In the genomic region with DNA sequence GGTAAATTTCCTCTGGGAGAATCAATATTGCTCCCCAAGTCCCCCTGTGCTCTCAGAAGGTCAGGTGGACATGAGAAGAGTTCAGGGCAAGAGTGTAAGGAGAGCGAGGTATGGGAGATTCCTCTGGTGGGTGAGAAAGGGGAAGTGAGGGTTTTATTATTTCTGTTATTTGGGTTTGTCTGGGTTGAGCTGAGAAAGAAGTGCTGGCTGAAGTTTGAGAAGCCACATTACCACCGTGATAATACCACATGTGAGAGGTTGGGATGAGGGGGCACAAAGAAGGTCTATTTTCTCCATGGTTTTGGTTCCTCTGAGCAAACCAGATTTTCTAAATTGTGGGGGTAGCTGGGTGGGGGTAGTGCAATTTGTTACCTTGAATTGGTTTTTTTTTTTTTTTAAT, we compare ENCODE assay signal across 21 cellular contexts.
DNase-seq lines count a peak whose midpoint lies in the region; ATAC-seq lines count a peak whose summit lies in the region.
"Had no signal": no experiment of that assay in that cellular context is flagged by ENCODE, and none has a peak within 500 bp of the region (broad histone marks: within the 10 kb centered on the region; RNA-seq: fewer than 3 reads in every experiment).

No MANE protein-coding gene starts in this region.

- ATAC-seq in GM18907 (IDR thresholded peaks at IDR 0.05; ENCODE audit: unreplicated experiment) (peak; percentile 80), HG02610 (IDR thresholded peaks at IDR 0.05; ENCODE audit: unreplicated experiment) (peak; percentile 75), HG03521 (IDR thresholded peaks at IDR 0.05; ENCODE audit: unreplicated experiment) (peak; percentile 59), GM21717 (IDR thresholded peaks at IDR 0.05; ENCODE audit: unreplicated experiment) (no peak)
- ATAC-seq: foreskin keratinocyte, HCT116, HepG2, Panc1, sciatic nerve, upper lobe of right lung, WTC11 had no signal

- intact Hi-C loops in posterior cingulate gyrus (cut with DNase I) (no loop called here), head of caudate nucleus (cut with DNase I) (no loop called here)

- DNase-seq in pons (ENCODE audit: low spot score) (peak; percentile 32), DMS 273 treated with DMSO at 0.1 percent for 48 hours (lab: John Stamatoyannopoulos, UW) (no peak), posterior cingulate gyrus (no peak), head of caudate nucleus (no peak)
- DNase-seq: activated CD4-positive, alpha-beta memory T cell treated with anti-CD3 and anti-CD28 coated beads, Interleukin-2, amount 10 ng/mL, durations not matched to agents 7 days and 5 days; activated naive CD4-positive, alpha-beta T cell; foreskin keratinocyte; naive B cell; NCI-H1694; ovary; stomach; upper lobe of right lung had no signal
